ENCODE assay signal across 8 cellular contexts in the genomic region with DNA sequence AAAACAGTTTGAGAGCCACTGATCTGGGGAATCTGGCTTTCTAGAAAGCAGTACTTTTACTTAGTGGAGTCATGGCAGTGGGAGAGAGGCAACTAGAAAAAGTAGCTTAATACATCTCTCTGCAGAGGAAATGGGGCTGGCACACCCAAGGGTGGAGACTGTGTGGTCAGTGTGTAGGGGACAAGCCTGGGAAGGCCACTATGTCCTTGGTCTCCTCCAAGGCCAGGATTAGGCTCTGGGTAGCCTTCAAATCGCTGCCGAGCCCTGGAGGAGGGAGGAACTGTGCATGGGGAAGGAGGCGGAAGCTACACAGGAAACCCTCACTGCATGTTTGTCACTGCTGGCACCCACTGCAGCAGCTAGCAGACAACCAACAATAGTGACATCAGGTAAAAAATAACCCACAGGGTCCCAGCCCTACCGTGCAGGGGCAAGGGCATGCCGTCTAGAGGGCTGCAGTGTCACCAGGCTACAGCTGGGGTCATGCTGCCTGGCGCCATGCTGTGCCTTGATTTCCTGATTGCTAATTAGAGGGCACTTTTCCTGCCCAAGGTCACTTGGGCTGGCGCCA. TPM values are rescaled to one million over a fixed set of nuclear protein-coding genes. Genes with fewer than 3 reads are reported as not detected.
DNase-seq lines count a peak whose midpoint lies in the region; ATAC-seq and TF ChIP-seq lines count a peak whose summit lies in the region.

No MANE protein-coding gene starts in this region.

- H3K4me3 ChIP-seq in breast epithelium (no peak overlapping the region), heart right ventricle (peak overlapping the region in 1 of 10 donors; percentile 16), stomach (no peak overlapping the region)

- POLR2A ChIA-PET in MCF 10A (lab: Yijun Ruan, JAX) = interaction anchor here (1.2 to 1.5 kb wide), 2 partner anchors 9 to 34 kb away, joined by 3 to 13 read pairs; no protein-coding TSS in a partner anchor

- CTCF ChIA-PET in MCF 10A (lab: Yijun Ruan, JAX) (interaction anchor here (2.2 kb wide), 1 partner anchor 58 kb away, joined by 5 read pairs; no protein-coding TSS in a partner anchor), Calu3 (lab: Charles Lee) (interaction anchor here (1.5 kb wide), 1 partner anchor 8 kb away, joined by 4 read pairs; no protein-coding TSS in a partner anchor)

- H3K27ac ChIP-seq in breast epithelium (peak overlapping the region in 1 of 2 donors; percentile 53), heart right ventricle (peak overlapping the region in 7 of 10 donors; percentile 6 to 70 (median 24)), stomach (peak overlapping the region; percentile 17 to 75 (median 63))

- H3K27me3 Mint-ChIP-seq in MCF 10A (ENCODE audit: insufficient read depth, unreplicated experiment) = no peaks in the 10 kb centered on the region
- no peaks in the 10 kb centered on the region for H3K27me3 Mint-ChIP-seq in Calu3 (ENCODE audit: unreplicated experiment)

- no peak for TF ChIP-seq CTCF in MCF 10A (IDR thresholded peaks at IDR 0.05; ENCODE audit: unreplicated experiment)
- no peak for TF ChIP-seq CTCF in breast epithelium (IDR thresholded peaks at IDR 0.05)
- no peak for TF ChIP-seq CTCF in heart right ventricle (IDR thresholded peaks at IDR 0.05)
- no peak for TF ChIP-seq CTCF in stomach (IDR thresholded peaks at IDR 0.05)
- no peak for TF ChIP-seq CTCF in Calu3 (IDR thresholded peaks at IDR 0.05; ENCODE audit: unreplicated experiment)

- H3K4me1 Mint-ChIP-seq in MCF 10A (ENCODE audit: insufficient read depth, unreplicated experiment) (peaks cover 17% of the 10 kb centered on the region), Calu3 (ENCODE audit: low read depth, unreplicated experiment) (peaks cover 12% of the 10 kb centered on the region)

- TF ChIP-seq POLR2A in breast epithelium (IDR thresholded peaks at IDR 0.05) (no peak), stomach (IDR thresholded peaks at IDR 0.05) (no peak)

- intact Hi-C loops in MCF 10A (cut with micrococcal nuclease) = no loop called here
- intact Hi-C loops in breast epithelium (cut with DNase I; ENCODE audit: low total_unique reads) = no loop called here
- intact Hi-C loops in heart right ventricle (cut with DNase I) = no loop called here
- intact Hi-C loops in stomach (cut with DNase I; ENCODE audit: low total_unique reads) = no loop called here
- intact Hi-C loops in Calu3 (cut with micrococcal nuclease; ENCODE audit: unreplicated experiment) = no loop called here

- DNase-seq in MCF 10A (ENCODE audit: unreplicated experiment) (peak; percentile 5), breast epithelium (ENCODE audit: low spot score in 2 of 2) (no peak), heart right ventricle (no peak), stomach (peak; percentile 36), Calu3 (no peak)
- peak; percentile 56 for DNase-seq in activated CD8-positive, alpha-beta memory T cell treated with anti-CD3 and anti-CD28 coated beads, Interleukin-2, amount 50 U/mL, for 4 hours

- 56 to 72% methylated on average over 7 of the region's 7 CpGs for WGBS in heart right ventricle, 2 donors
- WGBS in stomach, 5 donors = 53 to 65% (median 59%) methylated on average over 7 of the region's 7 CpGs

- ATAC-seq in heart right ventricle = peak; percentile 26 to 59 (median 44)
- ATAC-seq in GM19455 (IDR thresholded peaks at IDR 0.05; ENCODE audit: unreplicated experiment) = no peak
- no peak for ATAC-seq in GM19351 (IDR thresholded peaks at IDR 0.05; ENCODE audit: unreplicated experiment)

- no peaks in the 10 kb centered on the region for H3K36me3 ChIP-seq in breast epithelium
- no peaks in the 10 kb centered on the region for H3K36me3 ChIP-seq in heart right ventricle
- H3K36me3 ChIP-seq in stomach = no peaks in the 10 kb centered on the region

- H3K36me3 Mint-ChIP-seq in MCF 10A (ENCODE audit: insufficient read depth, unreplicated experiment) = no peaks in the 10 kb centered on the region
- H3K36me3 Mint-ChIP-seq in Calu3 (ENCODE audit: insufficient read depth, unreplicated experiment) = no peaks in the 10 kb centered on the region

- H3K27me3 ChIP-seq in breast epithelium (no peaks in the 10 kb centered on the region), heart right ventricle (no peaks in the 10 kb centered on the region), stomach (no peaks in the 10 kb centered on the region)

- peak overlapping the region; percentile 57 for H3K27ac Mint-ChIP-seq in MCF 10A (ENCODE audit: low read depth, unreplicated experiment)
- no peak overlapping the region for H3K27ac Mint-ChIP-seq in Calu3 (ENCODE audit: unreplicated experiment)

- BruUV-seq in MCF 10A (replicated peaks; lab: Mats Ljungman, UMichigan) (no TSS peak), Calu3 (replicated peaks; lab: Mats Ljungman, UMichigan) (no TSS peak)

- H3K4me3 Mint-ChIP-seq in MCF 10A (ENCODE audit: unreplicated experiment) = peak overlapping the region; percentile 37
- H3K4me3 Mint-ChIP-seq in Calu3 (ENCODE audit: low read depth, unreplicated experiment) = no peak overlapping the region

- H3K9me3 Mint-ChIP-seq in MCF 10A (ENCODE audit: unreplicated experiment) = no peaks in the 10 kb centered on the region
- peaks cover 2% of the 10 kb centered on the region for H3K9me3 Mint-ChIP-seq in Calu3 (ENCODE audit: low read depth, unreplicated experiment)

- H3K9me3 ChIP-seq in breast epithelium = peaks cover 0 to 7% of the 10 kb centered on the region in 2 donors
- H3K9me3 ChIP-seq in heart right ventricle = peaks cover 0 to 30% (median 7%) of the 10 kb centered on the region in 11 donors
- H3K9me3 ChIP-seq in stomach = no peaks in the 10 kb centered on the region

- TF ChIP-seq EP300 in stomach (IDR thresholded peaks at IDR 0.05) = no peak

- H3K4me1 ChIP-seq in breast epithelium (no peaks in the 10 kb centered on the region), heart right ventricle (peaks cover 4 to 38% (median 23%) of the 10 kb centered on the region in 9 donors), stomach (peaks cover 0 to 16% (median 14%) of the 10 kb centered on the region in 4 donors)

RNA-seq across cellular contexts. Expression of a gene that starts 34.8 kb away (rescaled TPM):
- total RNA-seq in MCF 10A (2022) = 1.1 and 1.7 TPM in 2 replicates
- 100 to 1,000 TPM in 1 of 3 donors, 10 to 100 TPM in 2; 18.2 to 153 (median 87.2) TPM for total RNA-seq in breast epithelium
- total RNA-seq in heart right ventricle = 100 to 1,000 TPM; 110 to 204 (median 156) TPM
- 10 to 100 TPM; 35.9 to 84.8 TPM for polyA plus RNA-seq in heart right ventricle
- total RNA-seq in stomach = 10 to 100 TPM in 4 of 5 donors, 1 to 10 TPM in 1; 7.1 to 39.8 (median 18.5) TPM
- 10 to 100 TPM in 2 of 3 donors, 1 to 10 TPM in 1; 6.6 to 18.5 (median 15.4) TPM for polyA plus RNA-seq in stomach
- 2.4 and 3.3 TPM in 2 replicates for total RNA-seq in Calu3 (2022)

Comparison
In these comparisons a context has a peak if more than half of its experiments do, and no peak if none do; other contexts are left out.
1. DNase-seq: peak in MCF 10A (single experiment), activated CD8-positive, alpha-beta memory T cell treated with anti-CD3 and anti-CD28 coated beads, Interleukin-2, amount 50 U/mL, for 4 hours (single experiment) and stomach (single experiment); none in breast epithelium (0 of 2), heart right ventricle (0 of 2) and Calu3 (single experiment).
2. ATAC-seq: peak in heart right ventricle (8 of 8); none in GM19455 (single experiment) and GM19351 (single experiment).